In the genomic region with DNA sequence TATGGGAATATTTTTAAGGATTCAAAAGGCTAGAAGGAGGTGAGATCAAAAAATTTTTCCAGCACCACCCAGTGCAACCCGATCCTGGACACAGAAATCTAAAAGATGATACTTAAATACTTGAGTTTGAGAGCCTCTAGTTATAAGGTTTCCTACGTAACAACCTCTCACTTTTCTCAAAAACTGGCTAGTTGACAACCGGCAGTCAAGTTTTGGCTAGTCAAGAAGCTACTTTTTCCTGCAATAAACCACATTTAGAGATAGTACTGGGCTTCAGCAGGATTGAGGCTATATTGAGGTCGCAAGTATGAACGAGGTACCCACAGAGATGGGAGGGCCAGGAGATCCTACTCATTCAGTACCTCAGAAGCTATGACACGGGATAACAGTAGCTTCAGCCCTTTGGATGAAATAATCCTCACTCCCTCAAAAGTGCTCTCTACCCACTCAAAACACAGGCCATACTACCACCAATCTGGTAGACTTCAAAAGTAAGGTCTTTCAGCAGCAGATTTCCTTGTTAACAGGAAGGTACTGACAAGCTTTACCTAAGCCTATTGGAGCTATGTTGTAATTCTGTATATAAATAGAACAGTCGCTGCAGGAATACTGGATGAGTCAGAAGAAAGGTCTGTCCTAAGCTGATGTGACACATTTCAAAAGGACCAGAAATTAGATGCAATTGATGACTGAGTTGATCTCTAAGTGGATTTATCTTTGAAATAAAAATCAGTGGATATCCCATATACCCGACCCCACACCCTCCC, we compare ENCODE assay signal across 9 cellular contexts. TPM values are rescaled to one million over a fixed set of nuclear protein-coding genes. Genes with fewer than 3 reads are reported as not detected.
DNase-seq lines count a peak whose midpoint lies in the region; ATAC-seq lines count a peak whose summit lies in the region.
"Had no signal": no experiment of that assay in that cellular context is flagged by ENCODE, and none has a peak within 500 bp of the region (broad histone marks: within the 10 kb centered on the region; RNA-seq: fewer than 3 reads in every experiment).

No MANE protein-coding gene starts in this region.

- no peak overlapping the region for H3K9ac ChIP-seq in iPS-15b (ENCODE audit: low read depth, low read length)

- peaks cover under 1% of the 10 kb centered on the region for H3K9me3 Mint-ChIP-seq in activated naive CD4-positive, alpha-beta T cell treated with anti-CD3 and anti-CD28 coated beads, Interleukin-2, amount 10 ng/mL, durations not matched to agents 7 days and 5 days
- no peaks in the 10 kb centered on the region for H3K9me3 Mint-ChIP-seq in activated T-helper 17 cell treated with anti-CD3 and anti-CD28 coated beads, Interleukin-2, amount 50 U/mL, for 72 hours

- peaks cover 83% of the 10 kb centered on the region for H3K4me1 Mint-ChIP-seq in activated naive CD4-positive, alpha-beta T cell treated with anti-CD3 and anti-CD28 coated beads, Interleukin-2, amount 10 ng/mL, durations not matched to agents 7 days and 5 days
- peaks cover 60% of the 10 kb centered on the region for H3K4me1 Mint-ChIP-seq in activated T-helper 17 cell treated with anti-CD3 and anti-CD28 coated beads, Interleukin-2, amount 50 U/mL, for 72 hours

- H3K4me1 ChIP-seq in iPS-15b (ENCODE audit: control insufficient read depth, insufficient read depth, low read length) = peaks cover 30% of the 10 kb centered on the region

- peaks cover 11% of the 10 kb centered on the region for H3K36me3 Mint-ChIP-seq in activated naive CD4-positive, alpha-beta T cell treated with anti-CD3 and anti-CD28 coated beads, Interleukin-2, amount 10 ng/mL, durations not matched to agents 7 days and 5 days
- peaks cover 16% of the 10 kb centered on the region for H3K36me3 Mint-ChIP-seq in activated T-helper 17 cell treated with anti-CD3 and anti-CD28 coated beads, Interleukin-2, amount 50 U/mL, for 72 hours (ENCODE audit: low read depth)

- peaks cover 5% of the 10 kb centered on the region for H3K9me3 ChIP-seq in iPS-15b (ENCODE audit: control insufficient read depth, insufficient read depth, low read length)

- peaks cover 5% of the 10 kb centered on the region for H3K27me3 Mint-ChIP-seq in activated naive CD4-positive, alpha-beta T cell treated with anti-CD3 and anti-CD28 coated beads, Interleukin-2, amount 10 ng/mL, durations not matched to agents 7 days and 5 days
- H3K27me3 Mint-ChIP-seq in activated T-helper 17 cell treated with anti-CD3 and anti-CD28 coated beads, Interleukin-2, amount 50 U/mL, for 72 hours = no peaks in the 10 kb centered on the region

- H3K27me3 ChIP-seq in iPS-15b (ENCODE audit: control insufficient read depth, insufficient read depth, low read length) = peaks cover 44% of the 10 kb centered on the region

- peak overlapping the region; percentile 79 for H3K4me3 Mint-ChIP-seq in activated naive CD4-positive, alpha-beta T cell treated with anti-CD3 and anti-CD28 coated beads, Interleukin-2, amount 10 ng/mL, durations not matched to agents 7 days and 5 days
- H3K4me3 Mint-ChIP-seq in activated T-helper 17 cell treated with anti-CD3 and anti-CD28 coated beads, Interleukin-2, amount 50 U/mL, for 72 hours = peak overlapping the region; percentile 87

- peak; percentile 4 for ATAC-seq in activated T-helper 17 cell treated with anti-CD3 and anti-CD28 coated beads, Interleukin-2, amount 50 U/mL, for 72 hours (replicated peaks)
- no peak for ATAC-seq in GM21360 (IDR thresholded peaks at IDR 0.05; ENCODE audit: unreplicated experiment)
- no peak for ATAC-seq in GM18511 (IDR thresholded peaks at IDR 0.05; ENCODE audit: unreplicated experiment)
- ATAC-seq in HG02884 (IDR thresholded peaks at IDR 0.05; ENCODE audit: unreplicated experiment) = no peak

- H3K36me3 ChIP-seq in iPS-15b (ENCODE audit: control insufficient read depth, insufficient read depth, low read length) = no peaks in the 10 kb centered on the region

- peak overlapping the region; percentile 89 for H3K4me3 ChIP-seq in iPS-15b (ENCODE audit: low read depth, low read length)

- no peak for DNase-seq in activated naive CD4-positive, alpha-beta T cell treated with anti-CD3 and anti-CD28 coated beads, Interleukin-2, amount 10 ng/mL, durations not matched to agents 7 days and 5 days
- DNase-seq in activated naive CD4-positive, alpha-beta T cell treated with Interleukin-2 at 50 U/mL for 16 hours = no peak
- DNase-seq in superior temporal gyrus (ENCODE audit: extremely low spot score) = peak; percentile 60
- DNase-seq: DND-41 had no signal

- H3K27ac Mint-ChIP-seq in activated naive CD4-positive, alpha-beta T cell treated with anti-CD3 and anti-CD28 coated beads, Interleukin-2, amount 10 ng/mL, durations not matched to agents 7 days and 5 days = no peak overlapping the region
- peak overlapping the region; percentile 81 for H3K27ac Mint-ChIP-seq in activated T-helper 17 cell treated with anti-CD3 and anti-CD28 coated beads, Interleukin-2, amount 50 U/mL, for 72 hours

- CTCF ChIA-PET in activated naive CD4-positive, alpha-beta T cell treated with anti-CD3 and anti-CD28 coated beads, Interleukin-2, amount 10 ng/mL, durations not matched to agents 7 days and 5 days (lab: Charles Lee) = interaction anchor here (1.1 to 1.8 kb wide), 3 partner anchors 12 to 193 kb away, joined by 4 to 5 read pairs (median 5); no protein-coding TSS in a partner anchor

RNA-seq across cellular contexts. Expression of gene TSPAN5, which starts 1.5 kb away (rescaled TPM):
- total RNA-seq in activated T-helper 17 cell treated with anti-CD3 and anti-CD28 coated beads, Interleukin-2, amount 50 U/mL, for 72 hours = 10 to 100 TPM; 17.8 to 19.0 TPM
